Comparison of ENCODE assay signal across 9 cellular contexts in genomic region chr3:43994594-43995077, GRCh38.
DNase-seq lines count a peak whose midpoint lies in the region; ATAC-seq and TF ChIP-seq lines count a peak whose summit lies in the region.
"Had no signal": no experiment of that assay in that cellular context is flagged by ENCODE, and none has a peak within 500 bp of the region (broad histone marks: within the 10 kb centered on the region; RNA-seq: fewer than 3 reads in every experiment).

No MANE protein-coding gene starts in this region.

- ATAC-seq in HG02623 (IDR thresholded peaks at IDR 0.05; ENCODE audit: unreplicated experiment): no peak

- H3K36me3 ChIP-seq in DOHH2 (ENCODE audit: control insufficient read depth, low read length): peaks cover 4% of the 10 kb centered on the region
- H3K36me3 ChIP-seq: neutrophil had no signal

- H3K79me2 ChIP-seq in DOHH2 (ENCODE audit: control insufficient read depth, low read length): peaks cover 44% of the 10 kb centered on the region

- H3K36me3 Mint-ChIP-seq in MCF 10A (ENCODE audit: insufficient read depth, unreplicated experiment) (no peaks in the 10 kb centered on the region), neural crest cell (ENCODE audit: low read depth) (peaks cover 12% of the 10 kb centered on the region)

- CTCF ChIA-PET in MCF 10A (lab: Yijun Ruan, JAX): no interaction called here

- no peak for TF ChIP-seq POLR2A in lower leg skin (IDR thresholded peaks at IDR 0.05)

- peak overlapping the region; percentile 81 for H3K27ac ChIP-seq in DOHH2 (ENCODE audit: low read depth, low read length)
- H3K27ac ChIP-seq: neutrophil had no signal

- H3K27me3 ChIP-seq in DOHH2 (ENCODE audit: control insufficient read depth, low read length): no peaks in the 10 kb centered on the region

- POLR2A ChIA-PET in MCF 10A (lab: Yijun Ruan, JAX): no interaction called here

- H3K9me3 ChIP-seq in DOHH2 (ENCODE audit: control insufficient read depth, insufficient read depth, low read length): peaks cover 6% of the 10 kb centered on the region; the same call in 1 of the 2 replicates
- H3K9me3 ChIP-seq: neutrophil had no signal

- H4K20me1 ChIP-seq in DOHH2 (ENCODE audit: control insufficient read depth, insufficient read depth, low read depth, low read length): peaks cover under 1% of the 10 kb centered on the region; the same call in 1 of the 2 replicates

- 7 to 8% methylated on average over 25 of the region's 25 CpGs for WGBS in lower leg skin, 2 donors

- H3K4me3 Mint-ChIP-seq in MCF 10A (ENCODE audit: unreplicated experiment) (peak overlapping the region; percentile 75), neural crest cell (peak overlapping the region; percentile 84)

- DNase-seq in Jurkat, Clone E6-1 (ENCODE audit: low read depth, low spot score): no peak
- DNase-seq in MCF 10A (ENCODE audit: unreplicated experiment) (no peak), neural crest cell (ENCODE audit: low read depth, low spot score) (no peak), NAMALWA (ENCODE audit: low spot score) (no peak), lower leg skin (ENCODE audit: low spot score in 2 of 2) (no peak), GM03348 (ENCODE audit: low spot score) (no peak)

- TF ChIP-seq CTCF in DOHH2 (IDR thresholded peaks at IDR 0.05; ENCODE audit: low read depth, low read length, poor library complexity, severe bottlenecking): no peak
- no peak for TF ChIP-seq CTCF in MCF 10A (IDR thresholded peaks at IDR 0.05; ENCODE audit: unreplicated experiment)
- TF ChIP-seq CTCF in neural crest cell (conservative IDR thresholded peaks at IDR 0.05): no peak
- no peak for TF ChIP-seq CTCF in lower leg skin (IDR thresholded peaks at IDR 0.05)

- H3K27ac Mint-ChIP-seq in MCF 10A (ENCODE audit: low read depth, unreplicated experiment): no peak overlapping the region
- no peak overlapping the region for H3K27ac Mint-ChIP-seq in neural crest cell (ENCODE audit: unreplicated experiment)

- BruUV-seq in MCF 10A (replicated peaks; lab: Mats Ljungman, UMichigan): no TSS peak

- H3K4me1 ChIP-seq in DOHH2 (ENCODE audit: control insufficient read depth, low read length): peaks cover 26% of the 10 kb centered on the region

- H3F3A ChIP-seq in DOHH2 (ENCODE audit: control insufficient read depth, insufficient read depth): peaks cover 17% of the 10 kb centered on the region

- H3K4me3 ChIP-seq in DOHH2 (ENCODE audit: low read length) (peak overlapping the region; percentile 80), lower leg skin (ENCODE audit: low read depth, poor library complexity, severe bottlenecking) (no peak overlapping the region)
- peak overlapping the region; percentile 27 for H3K4me3 ChIP-seq in Jurkat, Clone E6-1 (ENCODE audit: low read length)

- H3K27me3 Mint-ChIP-seq in MCF 10A (ENCODE audit: insufficient read depth, unreplicated experiment) (peaks cover 58% of the 10 kb centered on the region), neural crest cell (ENCODE audit: low read depth) (peaks cover 91% of the 10 kb centered on the region)

- H3K9me2 ChIP-seq in DOHH2 (replicated peaks; ENCODE audit: control insufficient read depth, low read length): no peaks in the 10 kb centered on the region

- peak overlapping the region; percentile 79 for H3K4me2 ChIP-seq in DOHH2 (ENCODE audit: low read length)

- H3K4me1 Mint-ChIP-seq in MCF 10A (ENCODE audit: insufficient read depth, unreplicated experiment): peaks cover 19% of the 10 kb centered on the region
- peaks cover 38% of the 10 kb centered on the region for H3K4me1 Mint-ChIP-seq in neural crest cell

- intact Hi-C loops in MCF 10A (cut with micrococcal nuclease) (loop anchor here (5.0 to 10.0 kb wide), 3 partner anchors 137 to 452 kb away; no protein-coding TSS in a partner anchor), lower leg skin (cut with DNase I; ENCODE audit: low total_unique reads) (no loop called here)

- H3K9me3 Mint-ChIP-seq in MCF 10A (ENCODE audit: unreplicated experiment): peaks cover 10% of the 10 kb centered on the region
- H3K9me3 Mint-ChIP-seq in neural crest cell: peaks cover 10% of the 10 kb centered on the region
